ENCODE assay signal across 16 cellular contexts in the genomic region with DNA sequence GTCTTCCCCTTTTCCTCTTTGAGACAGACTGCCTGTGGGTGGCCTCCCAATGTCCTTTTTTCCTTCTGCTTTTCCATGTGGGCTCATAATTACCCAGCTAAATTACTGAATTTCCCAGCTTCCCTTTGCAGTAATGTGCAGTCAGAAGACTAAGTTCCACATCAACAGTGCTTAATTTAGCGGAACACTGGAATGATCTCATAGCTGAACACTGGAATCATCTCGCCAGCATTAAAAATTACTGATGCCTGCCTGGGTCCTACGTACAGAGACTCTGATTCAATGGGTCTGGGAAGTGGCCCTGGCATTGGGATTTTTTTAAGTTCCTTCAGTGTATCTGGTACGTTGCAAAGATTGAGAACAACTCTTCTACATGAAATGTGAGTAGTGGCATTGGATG.
"Had no signal": no experiment of that assay in that cellular context is flagged by ENCODE, and none has a peak within 500 bp of the region (broad histone marks: within the 10 kb centered on the region; RNA-seq: fewer than 3 reads in every experiment).

No MANE protein-coding gene starts in this region.

- H3K4me1 ChIP-seq: ascending aorta, foreskin keratinocyte, pancreas, thyroid gland had no signal

- H3K9me3 ChIP-seq: ascending aorta, pancreas, thyroid gland had no signal

- H3K27me3 Mint-ChIP-seq: activated naive CD4-positive, alpha-beta T cell treated with anti-CD3 and anti-CD28 coated beads, Interleukin-2, amount 10 ng/mL, durations not matched to agents 7 days and 5 days; dendritic cell treated with granulocyte-macrophage colony-stimulating factor and Interleukin-4, amounts not matched to agents 40 ng/mL and 50 ng/mL, for 4 days; naive B cell; stimulated activated naive B cell treated with anti-CD40 and anti-IgM and Interleukin-4, amounts not matched to agents 10 μg/mL and 1 μg/mL and 100 μg/mL, for 72 hours had no signal

- DNase-seq: activated CD4-positive, alpha-beta T cell treated with anti-CD3 and anti-CD28 coated beads, Interleukin-2, amount 50 U/mL, for 4 hours; activated naive CD4-positive, alpha-beta T cell treated with anti-CD3 and anti-CD28 coated beads, Interleukin-2, amount 10 ng/mL, durations not matched to agents 7 days and 5 days; effector memory CD4-positive, alpha-beta T cell; foreskin keratinocyte; immature natural killer cell; mammary epithelial cell; naive B cell; pancreas; stimulated activated naive B cell treated with anti-CD40 and anti-IgM and Interleukin-4, amounts not matched to agents 10 μg/mL and 1 μg/mL and 100 μg/mL, for 72 hours; T1000; thyroid gland had no signal

- H3K36me3 ChIP-seq: ascending aorta, pancreas, thyroid gland had no signal

- H3K4me3 ChIP-seq: ascending aorta, pancreas, thyroid gland had no signal

- H3K27ac Mint-ChIP-seq: activated naive CD4-positive, alpha-beta T cell treated with anti-CD3 and anti-CD28 coated beads, Interleukin-2, amount 10 ng/mL, durations not matched to agents 7 days and 5 days; activated T-helper 2 cell treated with anti-CD3 and anti-CD28 coated beads, Interferon-gamma antibody, Interleukin-2, Interleukin-4, amounts not matched to agents 10 μg/mL and 5 μg/mL and 100 μg/mL, durations not matched to agents 14 hours and 24 hours and 36 hours; dendritic cell treated with granulocyte-macrophage colony-stimulating factor and Interleukin-4, amounts not matched to agents 40 ng/mL and 50 ng/mL, for 4 days; immature natural killer cell; naive B cell; stimulated activated naive B cell treated with anti-CD40 and anti-IgM and Interleukin-4, amounts not matched to agents 10 μg/mL and 1 μg/mL and 100 μg/mL, for 72 hours had no signal

- H3K27me3 ChIP-seq: ascending aorta, foreskin keratinocyte, pancreas, thyroid gland had no signal

- H3K4me1 Mint-ChIP-seq: activated naive CD4-positive, alpha-beta T cell treated with anti-CD3 and anti-CD28 coated beads, Interleukin-2, amount 10 ng/mL, durations not matched to agents 7 days and 5 days; immature natural killer cell; naive B cell; stimulated activated naive B cell treated with anti-CD40 and anti-IgM and Interleukin-4, amounts not matched to agents 10 μg/mL and 1 μg/mL and 100 μg/mL, for 72 hours had no signal

- ATAC-seq: activated CD4-positive, CD25-positive, alpha-beta regulatory T cell treated with anti-CD3 and anti-CD28 coated beads, Interleukin-2, amount 50 U/mL, for 24 hours; foreskin keratinocyte; left lobe of liver; pancreas; stimulated activated naive B cell treated with anti-CD40 and anti-IgM and Interleukin-4, amounts not matched to agents 10 μg/mL and 1 μg/mL and 100 μg/mL, for 72 hours had no signal

- H3K27ac ChIP-seq: ascending aorta, foreskin keratinocyte, pancreas, thyroid gland had no signal

- H3K4me3 Mint-ChIP-seq: activated naive CD4-positive, alpha-beta T cell treated with anti-CD3 and anti-CD28 coated beads, Interleukin-2, amount 10 ng/mL, durations not matched to agents 7 days and 5 days; dendritic cell treated with granulocyte-macrophage colony-stimulating factor and Interleukin-4, amounts not matched to agents 40 ng/mL and 50 ng/mL, for 4 days; immature natural killer cell; naive B cell; stimulated activated naive B cell treated with anti-CD40 and anti-IgM and Interleukin-4, amounts not matched to agents 10 μg/mL and 1 μg/mL and 100 μg/mL, for 72 hours had no signal

- H3K36me3 Mint-ChIP-seq: activated naive CD4-positive, alpha-beta T cell treated with anti-CD3 and anti-CD28 coated beads, Interleukin-2, amount 10 ng/mL, durations not matched to agents 7 days and 5 days; naive B cell; stimulated activated naive B cell treated with anti-CD40 and anti-IgM and Interleukin-4, amounts not matched to agents 10 μg/mL and 1 μg/mL and 100 μg/mL, for 72 hours had no signal
